ENCODE assay signal across 15 cellular contexts in the genomic region with DNA sequence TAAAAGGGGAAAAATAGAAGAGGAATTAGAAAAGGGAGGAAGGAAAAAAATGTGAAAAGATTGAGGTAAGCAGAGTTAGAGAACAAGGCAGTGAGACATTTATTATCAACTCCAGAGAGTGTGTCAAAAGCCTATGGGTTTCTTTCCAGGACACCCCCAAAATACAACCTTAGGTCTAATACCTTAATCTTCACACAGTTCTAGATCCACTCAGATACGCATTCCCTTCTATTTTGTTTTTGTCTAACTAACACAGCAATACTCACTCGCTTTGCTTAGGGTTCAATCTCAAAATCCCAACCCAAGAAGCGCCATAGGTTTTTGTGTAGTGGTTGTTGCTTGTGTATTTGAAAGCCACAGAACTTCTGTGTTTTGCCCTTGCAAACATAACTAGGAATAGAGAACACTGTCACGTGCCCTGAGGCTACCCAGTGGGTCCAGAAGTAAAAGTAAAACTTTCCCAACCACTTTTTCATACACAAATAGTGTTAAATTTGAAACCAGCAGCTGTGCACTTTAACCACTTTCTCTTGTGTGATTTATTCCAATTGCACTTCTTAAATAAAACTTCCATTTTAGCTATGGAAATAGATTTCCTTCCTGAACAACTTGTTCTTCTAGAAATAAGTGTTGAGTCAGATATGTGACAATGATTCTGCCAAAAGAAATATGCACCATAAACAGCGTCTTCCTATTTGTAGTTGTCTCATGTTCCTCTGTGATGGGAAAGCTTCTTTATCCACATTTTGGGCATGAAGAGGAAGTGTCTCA.
DNase-seq lines count a peak whose midpoint lies in the region; ATAC-seq lines count a peak whose summit lies in the region.
"Had no signal": no experiment of that assay in that cellular context is flagged by ENCODE, and none has a peak within 500 bp of the region (broad histone marks: within the 10 kb centered on the region; RNA-seq: fewer than 3 reads in every experiment).

No MANE protein-coding gene starts in this region.

- H3K27ac ChIP-seq in GM23248 = no peak overlapping the region
- H3K27ac ChIP-seq: breast epithelium, esophagus squamous epithelium, neural progenitor cell, stomach had no signal

- H3K4me3 ChIP-seq in GM23248 = no peak overlapping the region
- H3K4me3 ChIP-seq: breast epithelium, esophagus squamous epithelium, neural progenitor cell, stomach had no signal

- no peaks in the 10 kb centered on the region for H3K36me3 ChIP-seq in GM23248 (ENCODE audit: low read depth)
- H3K36me3 ChIP-seq: breast epithelium, esophagus squamous epithelium, neural progenitor cell, stomach had no signal

- peaks cover 3% of the 10 kb centered on the region for H3K9me3 Mint-ChIP-seq in activated T-cell treated with anti-CD3 and anti-CD28 coated beads, Interleukin-2, amount 50 U/mL, for 24 hours
- H3K9me3 Mint-ChIP-seq: CD4-positive, alpha-beta T cell had no signal

- H3K79me2 ChIP-seq in GM23248 (ENCODE audit: insufficient read depth) = no peaks in the 10 kb centered on the region

- DNase-seq in lung microvascular endothelial cell (ENCODE audit: low read depth in 2 of 2) = peak; percentile 19 to 73
- DNase-seq in activated T-cell treated with anti-CD3 and anti-CD28 coated beads, Interleukin-2, amount 50 U/mL, for 24 hours = no peak
- DNase-seq in sciatic nerve (ENCODE audit: low spot score) = no peak
- DNase-seq in activated CD4-positive, alpha-beta T cell treated with anti-CD3 and anti-CD28 coated beads for 1 hour = no peak
- DNase-seq in GM23248 = no peak
- DNase-seq: CD4-positive, alpha-beta T cell; esophagus squamous epithelium; Kasumi-1; NCI-H2171 treated with DMSO at 0.1 percent for 48 hours; stomach had no signal

- H3K4me2 ChIP-seq in GM23248 (ENCODE audit: unreplicated experiment) = no peak overlapping the region
- H3K4me2 ChIP-seq: neural progenitor cell had no signal

- H2AFZ ChIP-seq in GM23248 = no peak overlapping the region
- H2AFZ ChIP-seq: neural progenitor cell had no signal

- in situ Hi-C loops in GM23248 (cut with MboI) = no loop called here

- H3K4me1 ChIP-seq in GM23248 (ENCODE audit: insufficient read depth) = no peaks in the 10 kb centered on the region
- H3K4me1 ChIP-seq: breast epithelium, neural progenitor cell, stomach had no signal

- no peak overlapping the region for H3K27ac Mint-ChIP-seq in activated T-cell treated with anti-CD3 and anti-CD28 coated beads, Interleukin-2, amount 50 U/mL, for 24 hours
- H3K27ac Mint-ChIP-seq: CD4-positive, alpha-beta T cell; neural progenitor cell had no signal

- no peaks in the 10 kb centered on the region for H3K9me2 ChIP-seq in GM23248 (ENCODE audit: insufficient read depth)

- no peaks in the 10 kb centered on the region for H4K20me1 ChIP-seq in GM23248 (ENCODE audit: insufficient read depth)

- H3K9ac ChIP-seq in GM23248 = no peak overlapping the region
- H3K9ac ChIP-seq: neural progenitor cell had no signal

- H3K9me3 ChIP-seq in GM23248 (ENCODE audit: low read depth) = no peaks in the 10 kb centered on the region
- H3K9me3 ChIP-seq: breast epithelium had no signal

- no peaks in the 10 kb centered on the region for H3K27me3 Mint-ChIP-seq in activated T-cell treated with anti-CD3 and anti-CD28 coated beads, Interleukin-2, amount 50 U/mL, for 24 hours
- H3K27me3 Mint-ChIP-seq: CD4-positive, alpha-beta T cell had no signal

- ATAC-seq in GM18870 (IDR thresholded peaks at IDR 0.05; ENCODE audit: unreplicated experiment) (peak; percentile 94), GM21619 (IDR thresholded peaks at IDR 0.05; ENCODE audit: unreplicated experiment) (peak; percentile 67), HG03196 (IDR thresholded peaks at IDR 0.05; ENCODE audit: unreplicated experiment) (peak; percentile 74), sciatic nerve (no peak)

- no peak overlapping the region for H3K4me3 Mint-ChIP-seq in activated T-cell treated with anti-CD3 and anti-CD28 coated beads, Interleukin-2, amount 50 U/mL, for 24 hours
- H3K4me3 Mint-ChIP-seq: CD4-positive, alpha-beta T cell; neural progenitor cell had no signal

- intact Hi-C loops in sciatic nerve (cut with DNase I) = no loop called here

- no peaks in the 10 kb centered on the region for H3K4me1 Mint-ChIP-seq in activated T-cell treated with anti-CD3 and anti-CD28 coated beads, Interleukin-2, amount 50 U/mL, for 24 hours (ENCODE audit: low read depth)
- H3K4me1 Mint-ChIP-seq: neural progenitor cell had no signal

- no peaks in the 10 kb centered on the region for H3F3A ChIP-seq in GM23248 (ENCODE audit: insufficient read depth)

- no peaks in the 10 kb centered on the region for H3K27me3 ChIP-seq in GM23248 (replicated peaks; ENCODE audit: insufficient read depth)
- H3K27me3 ChIP-seq: breast epithelium, esophagus squamous epithelium, neural progenitor cell, stomach had no signal

- H3K36me3 Mint-ChIP-seq in activated T-cell treated with anti-CD3 and anti-CD28 coated beads, Interleukin-2, amount 50 U/mL, for 24 hours (ENCODE audit: low read depth) = no peaks in the 10 kb centered on the region
- H3K36me3 Mint-ChIP-seq: neural progenitor cell had no signal

- WGBS in GM23248 (ENCODE audit: low coverage in 1 of 2, low lambda C conversion rate in 2 of 2, missing lambda C conversion rate in 2 of 2), 2 experiments = 13 to 19% methylated on average over 5 of the region's 5 CpGs

Comparison
In these comparisons a context has a peak if more than half of its experiments do, and no peak if none do; other contexts are left out.
1. DNase-seq: peak in lung microvascular endothelial cell (2 of 2); none in activated T-cell treated with anti-CD3 and anti-CD28 coated beads, Interleukin-2, amount 50 U/mL, for 24 hours (single experiment), sciatic nerve (single experiment), activated CD4-positive, alpha-beta T cell treated with anti-CD3 and anti-CD28 coated beads for 1 hour (single experiment) and GM23248 (single experiment).